Comparison of ENCODE assay signal across 8 cellular contexts in genomic region chr1:6519935-6520621, GRCh38. TPM values are rescaled to one million over a fixed set of nuclear protein-coding genes. Genes with fewer than 3 reads are reported as not detected.
A peak's percentile ranks its signal among the peaks of the same experiment; 100 is the strongest.
DNase-seq lines count a peak whose midpoint lies in the region; ATAC-seq, FAIRE-seq and TF ChIP-seq lines count a peak whose summit lies in the region.

No MANE protein-coding gene starts in this region.

- no peak overlapping the region for H3K4me3 ChIP-seq in HepG2 (replicated peaks in 1 of 3; ENCODE audit: insufficient read depth in 1 of 3, low read depth in 2 of 3, low read length in 3 of 3)

- DNase-seq in AG08396 (ENCODE audit: low spot score) (peak; percentile 78), NCI-H1092 (lab: John Stamatoyannopoulos, UW) (peak; percentile 97), MCF 10A (ENCODE audit: unreplicated experiment) (peak; percentile 72), HepG2 (ENCODE audit: low spot score) (no peak)
- DNase-seq in activated CD8-positive, alpha-beta memory T cell treated with anti-CD3 and anti-CD28 coated beads, Interleukin-2, amount 50 U/mL, for 48 hours, result no peak
- DNase-seq in stimulated activated naive CD8-positive, alpha-beta T cell treated with anti-CD3 and anti-CD28 coated beads, Interleukin-15, Interleukin-2, amounts not matched to agents 100 U/mL and 50 U/mL, for 24 hours, result no peak

- peaks cover 24% of the 10 kb centered on the region for H3K4me1 Mint-ChIP-seq in MCF 10A (ENCODE audit: insufficient read depth, unreplicated experiment)

- no peaks in the 10 kb centered on the region for H3K27me3 Mint-ChIP-seq in MCF 10A (ENCODE audit: insufficient read depth, unreplicated experiment)

- H3K79me2 ChIP-seq in HepG2 (ENCODE audit: insufficient read depth, low read length), result no peaks in the 10 kb centered on the region

- no peaks in the 10 kb centered on the region for H3K4me1 ChIP-seq in HepG2 (ENCODE audit: insufficient read depth, low read length)

- H3K9ac ChIP-seq in HepG2 (ENCODE audit: insufficient read depth, low read depth, low read length), result no peak overlapping the region

- no peak overlapping the region for H2AFZ ChIP-seq in HepG2 (ENCODE audit: low read length)

- H3K27ac Mint-ChIP-seq in MCF 10A (ENCODE audit: low read depth, unreplicated experiment), result peak overlapping the region; percentile 27

- no peak for TF ChIP-seq EP300 in HepG2 (IDR thresholded peaks at IDR 0.05; ENCODE audit: low read depth in 2 of 2, low read length in 2 of 2)
- no peak for TF ChIP-seq EP300 in HepG2 (CRISPR knock-in tag; IDR thresholded peaks at IDR 0.05; ENCODE audit: borderline replicate concordance)

- no peaks in the 10 kb centered on the region for H3K27me3 ChIP-seq in HepG2 (ENCODE audit: control insufficient read depth in 1 of 2, insufficient read depth in 2 of 2, low read length in 2 of 2)

- TF ChIP-seq CTCF in MCF 10A (IDR thresholded peaks at IDR 0.05; ENCODE audit: unreplicated experiment) (no peak), HepG2 (CRISPR knock-in tag; IDR thresholded peaks at IDR 0.05) (no peak)

- no TSS peak for BruUV-seq in MCF 10A (replicated peaks; lab: Mats Ljungman, UMichigan)
- BruUV-seq in HepG2 (replicated peaks; lab: Mats Ljungman, UMichigan), result no TSS peak

- no peak for TF ChIP-seq RAD21 in HepG2 (CRISPR knock-in tag; IDR thresholded peaks at IDR 0.05)

- intact Hi-C loops in MCF 10A (cut with micrococcal nuclease), result no loop called here
- intact Hi-C loops in HepG2 (cut with micrococcal nuclease; ENCODE audit: unreplicated experiment), result no loop called here

- peaks cover 24% of the 10 kb centered on the region for H3K36me3 Mint-ChIP-seq in MCF 10A (ENCODE audit: insufficient read depth, unreplicated experiment)

- no peaks in the 10 kb centered on the region for H4K20me1 ChIP-seq in HepG2 (ENCODE audit: insufficient read depth, low read length)

- no peaks in the 10 kb centered on the region for H3K9me3 Mint-ChIP-seq in MCF 10A (ENCODE audit: unreplicated experiment)

- no peak overlapping the region for H3K4me2 ChIP-seq in HepG2 (ENCODE audit: low read depth, low read length)

- CTCF ChIA-PET in MCF 10A (lab: Yijun Ruan, JAX), result interaction anchor here (0.6 to 5.5 kb wide), 8 partner anchors 16 to 105 kb away, joined by 3 to 37 read pairs (median 4); partner anchors contain the start of genes NOL9 and TAS1R1
- CTCF ChIA-PET in HepG2 (lab: Yijun Ruan, JAX; ENCODE audit: low intra/inter-chr PET ratio, low total read pairs), result no interaction called here

- no peak overlapping the region for H3K27ac ChIP-seq in HepG2 (ENCODE audit: extremely low read length, insufficient read depth, low read length)

- no peaks in the 10 kb centered on the region for H3K9me3 ChIP-seq in HepG2 (ENCODE audit: low read length)

- WGBS in HepG2 (ENCODE audit: low lambda C conversion rate), result 58% methylated on average over 9 of the region's 13 CpGs

- H3K4me3 Mint-ChIP-seq in MCF 10A (ENCODE audit: unreplicated experiment), result no peak overlapping the region

- no peak for TF ChIP-seq POLR2A in HepG2 (IDR thresholded peaks at IDR 0.05; ENCODE audit: insufficient read depth in 1 of 2, low read depth in 2 of 2, low read length in 2 of 2)

- no peak for FAIRE-seq in HepG2 (lab: Jason Lieb, UNC)

- ATAC-seq in HepG2 (peak; percentile 58), GM21723 (IDR thresholded peaks at IDR 0.05; ENCODE audit: unreplicated experiment) (no peak), GM21737 (IDR thresholded peaks at IDR 0.05; ENCODE audit: unreplicated experiment) (no peak)
- no peak for ATAC-seq in stimulated activated naive CD8-positive, alpha-beta T cell treated with anti-CD3 and anti-CD28 coated beads, Interleukin-15, Interleukin-2, amounts not matched to agents 100 U/mL and 50 U/mL, for 24 hours

- in situ Hi-C loops in HepG2 (cut with HindIII; ENCODE audit: extremely low pct_ligation_motif_present, low pct_unique_long_range_greater_than_20kb), result no loop called here

- peaks cover 0 to 1% of the 10 kb centered on the region in 2 experiments; a peak in 1 of 5 replicates for H3K36me3 ChIP-seq in HepG2 (replicated peaks in 1 of 2; ENCODE audit: control insufficient read depth in 1 of 2, insufficient read depth in 2 of 2, low read length in 2 of 2)

- POLR2A ChIA-PET in MCF 10A (lab: Yijun Ruan, JAX), result interaction anchor here (0.7 to 5.6 kb wide), 8 partner anchors 15 to 136 kb away, joined by 3 to 63 read pairs (median 5); partner anchors contain the start of genes NOL9, PLEKHG5 and TAS1R1
- POLR2A ChIA-PET in HepG2 (lab: Yijun Ruan, JAX), result no interaction called here

RNA-seq across cellular contexts. Expression of gene PLEKHG5, which starts 28.6 kb away (rescaled TPM):
- total RNA-seq in MCF 10A (2022) (32.3 and 35.9 TPM in 2 replicates), HepG2 (2016; rRNA removed; fragmentation: Illumina TruSeq; extraction: Trizol) (1.9 and 3.5 TPM in 2 replicates)
- total RNA-seq in HepG2 (2016; cell fraction: cytosol; rRNA removed; fragmentation: Illumina TruSeq; extraction: Trizol; ENCODE audit: low read depth), result 0.51 and 0.62 TPM in 2 replicates
- total RNA-seq in HepG2 (2016; cell fraction: insoluble cytoplasmic fraction; rRNA removed; fragmentation: Illumina TruSeq; extraction: Trizol), result 1.4 and 3.4 TPM in 2 replicates
- 0.99 and 1.2 TPM in 2 replicates for total RNA-seq in HepG2 (2016; cell fraction: membrane; rRNA removed; fragmentation: Illumina TruSeq; extraction: Trizol)
- 3.3 and 4.4 TPM in 2 replicates for total RNA-seq in HepG2 (2016; cell fraction: nucleus; rRNA removed; fragmentation: Illumina TruSeq; extraction: Trizol)
- polyA plus RNA-seq in HepG2 (2011; rRNA removed), result 1.9 and 2.6 TPM in 2 replicates
- 1.1 and 1.7 TPM in 2 replicates for polyA plus RNA-seq in HepG2 (2011; cell fraction: cytosol; rRNA removed)
- polyA plus RNA-seq in HepG2 (2011; cell fraction: nucleus; rRNA removed), result 17.2 and 22.8 TPM in 2 replicates
- 1.4 and 1.5 TPM in 2 replicates for polyA plus RNA-seq in HepG2 (2012)
- polyA plus RNA-seq in HepG2 (2016; cell fraction: cytosol; fragmentation: Illumina TruSeq; extraction: Trizol; ENCODE audit: low read depth), result 0.23 and 0.25 TPM in 2 replicates
- 1.9 and 2.0 TPM in 2 replicates for polyA plus RNA-seq in HepG2 (2016; cell fraction: insoluble cytoplasmic fraction; fragmentation: Illumina TruSeq; extraction: Trizol; ENCODE audit: low read depth)
- 0.45 and 0.71 TPM in 2 replicates for polyA plus RNA-seq in HepG2 (2016; cell fraction: membrane; fragmentation: Illumina TruSeq; extraction: Trizol; ENCODE audit: low read depth)
- 9.3 and 11.3 TPM in 2 replicates for polyA plus RNA-seq in HepG2 (2016; cell fraction: nucleus; fragmentation: Illumina TruSeq; extraction: Trizol; ENCODE audit: insufficient read depth, low read depth)
- polyA minus RNA-seq in HepG2 (2011; rRNA and poly(A)+ RNA removed; ENCODE audit: low replicate concordance), result 1.9 and 3.8 TPM in 2 replicates
- polyA minus RNA-seq in HepG2 (2011; cell fraction: cytosol; rRNA and poly(A)+ RNA removed), result 1.4 TPM in 2 replicates
- polyA minus RNA-seq in HepG2 (2011; cell fraction: nucleus; rRNA and poly(A)+ RNA removed), result 2.6 and 3.0 TPM in 2 replicates

RNA-seq across cellular contexts. Expression of gene NOL9, which starts 34.2 kb away (rescaled TPM):
- total RNA-seq in MCF 10A (2022) (49.2 and 62.3 TPM in 2 replicates), HepG2 (2016; rRNA removed; fragmentation: Illumina TruSeq; extraction: Trizol) (20.2 and 24.7 TPM in 2 replicates)
- 4.3 and 6.3 TPM in 2 replicates for total RNA-seq in HepG2 (2016; cell fraction: cytosol; rRNA removed; fragmentation: Illumina TruSeq; extraction: Trizol; ENCODE audit: low read depth)
- 19.4 and 25.8 TPM in 2 replicates for total RNA-seq in HepG2 (2016; cell fraction: insoluble cytoplasmic fraction; rRNA removed; fragmentation: Illumina TruSeq; extraction: Trizol)
- 5.9 and 8.3 TPM in 2 replicates for total RNA-seq in HepG2 (2016; cell fraction: membrane; rRNA removed; fragmentation: Illumina TruSeq; extraction: Trizol)
- total RNA-seq in HepG2 (2016; cell fraction: nucleus; rRNA removed; fragmentation: Illumina TruSeq; extraction: Trizol), result 26.3 and 28.9 TPM in 2 replicates
- 13.0 and 18.0 TPM in 2 replicates for polyA plus RNA-seq in HepG2 (2011; rRNA removed)
- 4.1 and 6.3 TPM in 2 replicates for polyA plus RNA-seq in HepG2 (2011; cell fraction: cytosol; rRNA removed)
- 21.8 and 23.2 TPM in 2 replicates for polyA plus RNA-seq in HepG2 (2011; cell fraction: nucleus; rRNA removed)
- polyA plus RNA-seq in HepG2 (2012), result 5.5 and 7.7 TPM in 2 replicates
- 1.00 and 1.3 TPM in 2 replicates for polyA plus RNA-seq in HepG2 (2016; cell fraction: cytosol; fragmentation: Illumina TruSeq; extraction: Trizol; ENCODE audit: low read depth)
- polyA plus RNA-seq in HepG2 (2016; cell fraction: insoluble cytoplasmic fraction; fragmentation: Illumina TruSeq; extraction: Trizol; ENCODE audit: low read depth), result 11.8 and 15.3 TPM in 2 replicates
- polyA plus RNA-seq in HepG2 (2016; cell fraction: membrane; fragmentation: Illumina TruSeq; extraction: Trizol; ENCODE audit: low read depth), result 2.0 and 2.6 TPM in 2 replicates
- 25.2 and 25.4 TPM in 2 replicates for polyA plus RNA-seq in HepG2 (2016; cell fraction: nucleus; fragmentation: Illumina TruSeq; extraction: Trizol; ENCODE audit: insufficient read depth, low read depth)
- 14.0 and 45.5 TPM in 2 replicates for polyA minus RNA-seq in HepG2 (2011; rRNA and poly(A)+ RNA removed; ENCODE audit: low replicate concordance)
- 5.5 and 8.8 TPM in 2 replicates for polyA minus RNA-seq in HepG2 (2011; cell fraction: cytosol; rRNA and poly(A)+ RNA removed)
- 63.2 and 74.2 TPM in 2 replicates for polyA minus RNA-seq in HepG2 (2011; cell fraction: nucleus; rRNA and poly(A)+ RNA removed)

RNA-seq across cellular contexts. Expression of gene TAS1R1, which starts 35.0 kb away (rescaled TPM):
- total RNA-seq in MCF 10A (2022), result not detected in 2 replicates
- 0.98 and 1.4 TPM in 2 replicates for total RNA-seq in HepG2 (2016; rRNA removed; fragmentation: Illumina TruSeq; extraction: Trizol)
- total RNA-seq in HepG2 (2016; cell fraction: cytosol; rRNA removed; fragmentation: Illumina TruSeq; extraction: Trizol; ENCODE audit: low read depth), result 0.26 and 0.30 TPM in 2 replicates
- 1.4 and 1.7 TPM in 2 replicates for total RNA-seq in HepG2 (2016; cell fraction: insoluble cytoplasmic fraction; rRNA removed; fragmentation: Illumina TruSeq; extraction: Trizol)
- 1.1 and 2.0 TPM in 2 replicates for total RNA-seq in HepG2 (2016; cell fraction: membrane; rRNA removed; fragmentation: Illumina TruSeq; extraction: Trizol)
- 1.1 TPM in 2 replicates for total RNA-seq in HepG2 (2016; cell fraction: nucleus; rRNA removed; fragmentation: Illumina TruSeq; extraction: Trizol)
- polyA plus RNA-seq in HepG2 (2011; rRNA removed), result 1.6 and 1.9 TPM in 2 replicates
- 1.8 and 2.4 TPM in 2 replicates for polyA plus RNA-seq in HepG2 (2011; cell fraction: cytosol; rRNA removed)
- polyA plus RNA-seq in HepG2 (2011; cell fraction: nucleus; rRNA removed), result 0.93 and 1.9 TPM in 2 replicates
- 0.30 and 0.32 TPM in 2 replicates for polyA plus RNA-seq in HepG2 (2012)
- 0.71 and 0.72 TPM in 2 replicates for polyA plus RNA-seq in HepG2 (2016; cell fraction: cytosol; fragmentation: Illumina TruSeq; extraction: Trizol; ENCODE audit: low read depth)
- polyA plus RNA-seq in HepG2 (2016; cell fraction: insoluble cytoplasmic fraction; fragmentation: Illumina TruSeq; extraction: Trizol; ENCODE audit: low read depth), result 0.81 and 1.2 TPM in 2 replicates
- polyA plus RNA-seq in HepG2 (2016; cell fraction: membrane; fragmentation: Illumina TruSeq; extraction: Trizol; ENCODE audit: low read depth), result 1.2 TPM in 2 replicates
- 1.9 and 2.5 TPM in 2 replicates for polyA plus RNA-seq in HepG2 (2016; cell fraction: nucleus; fragmentation: Illumina TruSeq; extraction: Trizol; ENCODE audit: insufficient read depth, low read depth)
- polyA minus RNA-seq in HepG2 (2011; rRNA and poly(A)+ RNA removed; ENCODE audit: low replicate concordance), result 0.09 and 5.5 TPM in 2 replicates
- polyA minus RNA-seq in HepG2 (2011; cell fraction: cytosol; rRNA and poly(A)+ RNA removed), result 0.79 and 1.3 TPM in 2 replicates
- 0.26 and 1.2 TPM in 2 replicates for polyA minus RNA-seq in HepG2 (2011; cell fraction: nucleus; rRNA and poly(A)+ RNA removed)

RNA-seq across cellular contexts. Expression of gene TNFRSF25, which starts 54.1 kb away (rescaled TPM):
- total RNA-seq in MCF 10A (2022), result 27.6 and 33.7 TPM in 2 replicates
- 0.55 and 1.5 TPM in 2 replicates for total RNA-seq in HepG2 (2016; rRNA removed; fragmentation: Illumina TruSeq; extraction: Trizol)
- 0.40 and 0.44 TPM in 2 replicates for total RNA-seq in HepG2 (2016; cell fraction: cytosol; rRNA removed; fragmentation: Illumina TruSeq; extraction: Trizol; ENCODE audit: low read depth)
- 0.13 and 0.97 TPM in 2 replicates for total RNA-seq in HepG2 (2016; cell fraction: insoluble cytoplasmic fraction; rRNA removed; fragmentation: Illumina TruSeq; extraction: Trizol)
- 0.34 and 0.37 TPM in 2 replicates for total RNA-seq in HepG2 (2016; cell fraction: membrane; rRNA removed; fragmentation: Illumina TruSeq; extraction: Trizol)
- total RNA-seq in HepG2 (2016; cell fraction: nucleus; rRNA removed; fragmentation: Illumina TruSeq; extraction: Trizol), result 1.5 and 1.6 TPM in 2 replicates
- 1.4 and 1.6 TPM in 2 replicates for polyA plus RNA-seq in HepG2 (2011; rRNA removed)
- 0.47 and 0.64 TPM in 2 replicates for polyA plus RNA-seq in HepG2 (2011; cell fraction: cytosol; rRNA removed)
- 18.5 and 21.8 TPM in 2 replicates for polyA plus RNA-seq in HepG2 (2011; cell fraction: nucleus; rRNA removed)
- polyA plus RNA-seq in HepG2 (2012), result 3.9 and 4.6 TPM in 2 replicates
- polyA plus RNA-seq in HepG2 (2016; cell fraction: cytosol; fragmentation: Illumina TruSeq; extraction: Trizol; ENCODE audit: low read depth), result 0.43 TPM in 1 of 2 replicates, not detected in the other
- polyA plus RNA-seq in HepG2 (2016; cell fraction: insoluble cytoplasmic fraction; fragmentation: Illumina TruSeq; extraction: Trizol; ENCODE audit: low read depth), result 0.17 and 0.44 TPM in 2 replicates
- 0.17 TPM in 1 of 2 replicates, not detected in the other for polyA plus RNA-seq in HepG2 (2016; cell fraction: membrane; fragmentation: Illumina TruSeq; extraction: Trizol; ENCODE audit: low read depth)
- polyA plus RNA-seq in HepG2 (2016; cell fraction: nucleus; fragmentation: Illumina TruSeq; extraction: Trizol; ENCODE audit: insufficient read depth, low read depth), result 5.2 and 7.0 TPM in 2 replicates
- polyA minus RNA-seq in HepG2 (2011; rRNA and poly(A)+ RNA removed; ENCODE audit: low replicate concordance), result 0.68 and 1.8 TPM in 2 replicates
- polyA minus RNA-seq in HepG2 (2011; cell fraction: cytosol; rRNA and poly(A)+ RNA removed), result not detected in 2 replicates
- polyA minus RNA-seq in HepG2 (2011; cell fraction: nucleus; rRNA and poly(A)+ RNA removed), result 1.3 and 1.9 TPM in 2 replicates

RNA-seq across cellular contexts. Expression of gene ZBTB48, which starts 59.7 kb away (rescaled TPM):
- 40.6 TPM in 2 replicates for total RNA-seq in MCF 10A (2022)
- total RNA-seq in HepG2 (2016; rRNA removed; fragmentation: Illumina TruSeq; extraction: Trizol), result 13.8 and 17.1 TPM in 2 replicates
- 5.0 and 5.2 TPM in 2 replicates for total RNA-seq in HepG2 (2016; cell fraction: cytosol; rRNA removed; fragmentation: Illumina TruSeq; extraction: Trizol; ENCODE audit: low read depth)
- 8.3 and 21.5 TPM in 2 replicates for total RNA-seq in HepG2 (2016; cell fraction: insoluble cytoplasmic fraction; rRNA removed; fragmentation: Illumina TruSeq; extraction: Trizol)
- 5.7 and 8.8 TPM in 2 replicates for total RNA-seq in HepG2 (2016; cell fraction: membrane; rRNA removed; fragmentation: Illumina TruSeq; extraction: Trizol)
- 17.3 and 20.3 TPM in 2 replicates for total RNA-seq in HepG2 (2016; cell fraction: nucleus; rRNA removed; fragmentation: Illumina TruSeq; extraction: Trizol)
- 13.0 and 18.1 TPM in 2 replicates for polyA plus RNA-seq in HepG2 (2011; rRNA removed)
- 10.2 and 13.3 TPM in 2 replicates for polyA plus RNA-seq in HepG2 (2011; cell fraction: cytosol; rRNA removed)
- polyA plus RNA-seq in HepG2 (2011; cell fraction: nucleus; rRNA removed), result 62.4 and 69.3 TPM in 2 replicates
- 9.9 and 13.5 TPM in 2 replicates for polyA plus RNA-seq in HepG2 (2012)
- 3.7 and 4.2 TPM in 2 replicates for polyA plus RNA-seq in HepG2 (2016; cell fraction: cytosol; fragmentation: Illumina TruSeq; extraction: Trizol; ENCODE audit: low read depth)
- 7.6 TPM in 2 replicates for polyA plus RNA-seq in HepG2 (2016; cell fraction: insoluble cytoplasmic fraction; fragmentation: Illumina TruSeq; extraction: Trizol; ENCODE audit: low read depth)
- polyA plus RNA-seq in HepG2 (2016; cell fraction: membrane; fragmentation: Illumina TruSeq; extraction: Trizol; ENCODE audit: low read depth), result 5.0 and 5.6 TPM in 2 replicates
- 44.7 and 51.5 TPM in 2 replicates for polyA plus RNA-seq in HepG2 (2016; cell fraction: nucleus; fragmentation: Illumina TruSeq; extraction: Trizol; ENCODE audit: insufficient read depth, low read depth)
- 30.6 and 46.1 TPM in 2 replicates for polyA minus RNA-seq in HepG2 (2011; rRNA and poly(A)+ RNA removed; ENCODE audit: low replicate concordance)
- 4.3 and 8.8 TPM in 2 replicates for polyA minus RNA-seq in HepG2 (2011; cell fraction: cytosol; rRNA and poly(A)+ RNA removed)
- 18.5 and 19.6 TPM in 2 replicates for polyA minus RNA-seq in HepG2 (2011; cell fraction: nucleus; rRNA and poly(A)+ RNA removed)

Comparison
In these comparisons a context has a peak if more than half of its experiments do, and no peak if none do; other contexts are left out.
1. DNase-seq: peak in AG08396 (single experiment), NCI-H1092 (single experiment) and MCF 10A (single experiment); none in HepG2 (single experiment), activated CD8-positive, alpha-beta memory T cell treated with anti-CD3 and anti-CD28 coated beads, Interleukin-2, amount 50 U/mL, for 48 hours (single experiment) and stimulated activated naive CD8-positive, alpha-beta T cell treated with anti-CD3 and anti-CD28 coated beads, Interleukin-15, Interleukin-2, amounts not matched to agents 100 U/mL and 50 U/mL, for 24 hours (single experiment).